ENCODE assay signal across 3 cellular contexts in the genomic region with DNA sequence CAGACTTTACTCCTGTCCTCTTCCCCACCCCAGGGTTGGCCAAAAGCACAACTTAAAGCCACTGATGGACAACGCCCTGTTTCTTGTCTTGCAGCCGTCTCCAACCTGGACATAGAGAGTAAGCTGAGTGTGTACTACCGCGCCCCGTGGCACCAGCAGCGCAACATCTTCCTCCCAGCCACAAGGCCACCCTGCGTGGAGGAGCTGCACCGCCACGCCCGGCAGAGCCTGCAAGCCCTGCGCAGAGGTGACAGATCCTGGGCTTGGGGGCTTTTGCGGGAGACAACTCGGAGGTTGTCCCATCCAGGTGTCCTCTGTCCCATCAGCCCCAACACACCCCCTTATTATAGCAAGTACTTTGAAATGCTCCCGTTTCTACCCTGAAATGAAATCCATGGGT.
"Had no signal": no experiment of that assay in that cellular context is flagged by ENCODE, and none has a peak within 500 bp of the region (broad histone marks: within the 10 kb centered on the region; RNA-seq: fewer than 3 reads in every experiment).

No MANE protein-coding gene starts in this region.

- H3K4me3 ChIP-seq: GM12878 had no signal

- DNase-seq: GDM1, GF-D8 had no signal
